In genomic region chr5:157610990-157611389, GRCh38 we compare ENCODE assay signal across 19 cellular contexts. TPM values are rescaled to one million over a fixed set of nuclear protein-coding genes. Genes with fewer than 3 reads are reported as not detected.
DNase-seq lines count a peak whose midpoint lies in the region; ATAC-seq and TF ChIP-seq lines count a peak whose summit lies in the region.
"Had no signal": no experiment of that assay in that cellular context is flagged by ENCODE, and none has a peak within 500 bp of the region (broad histone marks: within the 10 kb centered on the region; RNA-seq: fewer than 3 reads in every experiment).

No MANE protein-coding gene starts in this region.

- H2BK5ac ChIP-seq in neuronal stem cell (ENCODE audit: low read length): no peak overlapping the region

- H2AFZ ChIP-seq in neuronal stem cell (ENCODE audit: low read length) (peak overlapping the region; percentile 15), SK-N-SH (ENCODE audit: low read depth) (no peak overlapping the region)
- H2AFZ ChIP-seq: GM23248 had no signal

- H3K4me3 Mint-ChIP-seq in activated T-cell treated with anti-CD3 and anti-CD28 coated beads, Interleukin-2, amount 50 U/mL, for 72 hours: peak overlapping the region in 1 of 2 donors; percentile 48
- no peak overlapping the region for H3K4me3 Mint-ChIP-seq in activated T-cell treated with anti-CD3 and anti-CD28 coated beads, Interleukin-2, amount 50 U/mL, for 4 hours
- no peak overlapping the region for H3K4me3 Mint-ChIP-seq in activated T-helper 1 cell treated with anti-CD3 and anti-CD28 coated beads, Interleukin-12 subunit alpha, Interleukin-12 subunit beta, Interleukin-2, Interleukin-4 antibody, amounts not matched to agents 30 ng/mL and 10 ng/mL and 1 ng/mL, durations not matched to agents 14 hours and 24 hours and 36 hours
- no peak overlapping the region for H3K4me3 Mint-ChIP-seq in immature natural killer cell
- H3K4me3 Mint-ChIP-seq: activated CD8-positive, alpha-beta T cell treated with anti-CD3 and anti-CD28 coated beads, Interleukin-2, amount 10 ng/mL, durations not matched to agents 7 days and 5 days; CD4-positive, alpha-beta T cell had no signal

- intact Hi-C loops in activated T-helper 1 cell treated with anti-CD3 and anti-CD28 coated beads, Interleukin-12 subunit alpha, Interleukin-12 subunit beta, Interleukin-2, Interleukin-4 antibody, amounts not matched to agents 30 ng/mL and 10 ng/mL and 1 ng/mL, durations not matched to agents 14 hours and 24 hours and 36 hours (cut with micrococcal nuclease): loop anchor here (1.0 kb wide), 3 partner anchors 8 to 29 kb away; no protein-coding TSS in a partner anchor

- no peak overlapping the region for H2BK120ac ChIP-seq in neuronal stem cell (ENCODE audit: low read depth, low read length)

- H2BK12ac ChIP-seq in neuronal stem cell (ENCODE audit: low read length): no peak overlapping the region

- H3K36me3 ChIP-seq in neuronal stem cell (replicated peaks in 1 of 2; ENCODE audit: control insufficient read depth in 2 of 2, insufficient read depth in 2 of 2, low read length in 2 of 2) (no peaks in the 10 kb centered on the region), SK-N-SH (replicated peaks in 1 of 2; ENCODE audit: control insufficient read depth in 1 of 2, insufficient read depth in 2 of 2, low read length in 1 of 2) (no peaks in the 10 kb centered on the region)
- H3K36me3 ChIP-seq: lower lobe of right lung had no signal

- H2BK15ac ChIP-seq in neuronal stem cell (ENCODE audit: low read length): no peak overlapping the region

- no peak overlapping the region for H2AK5ac ChIP-seq in neuronal stem cell (ENCODE audit: low read depth, low read length)

- no peak overlapping the region for H3K14ac ChIP-seq in neuronal stem cell (ENCODE audit: low read length)

- H3K9ac ChIP-seq in neuronal stem cell (ENCODE audit: low read depth, low read length, poor library complexity) (no peak overlapping the region), SK-N-SH (no peak overlapping the region)
- H3K9ac ChIP-seq: GM23248 had no signal

- peaks cover 5 to 7% of the 10 kb centered on the region in 2 donors for H3K4me1 ChIP-seq in neuronal stem cell (ENCODE audit: control insufficient read depth in 2 of 2, insufficient read depth in 1 of 2, low read depth in 1 of 2, low read length in 2 of 2)
- peaks cover 0 to 18% of the 10 kb centered on the region in 2 experiments; a peak in 2 of 4 replicates for H3K4me1 ChIP-seq in SK-N-SH (ENCODE audit: control insufficient read depth in 1 of 2, insufficient read depth in 2 of 2, low read depth in 1 of 2, low read length in 1 of 2)
- H3K4me1 ChIP-seq: lower lobe of right lung had no signal

- H3K27ac ChIP-seq in neuronal stem cell (replicated peaks; ENCODE audit: low read length): no peak overlapping the region
- no peak overlapping the region for H3K27ac ChIP-seq in SK-N-SH (ENCODE audit: low read depth in 2 of 2, low read length in 1 of 2)
- H3K27ac ChIP-seq: GM23248, lower lobe of right lung had no signal

- TF ChIP-seq RAD21 in SK-N-SH (IDR thresholded peaks at IDR 0.05; ENCODE audit: low read length): no peak

- H3K27ac Mint-ChIP-seq in activated T-cell treated with anti-CD3 and anti-CD28 coated beads, Interleukin-2, amount 50 U/mL, for 72 hours: peak overlapping the region; percentile 8
- H3K27ac Mint-ChIP-seq in activated T-helper 1 cell treated with anti-CD3 and anti-CD28 coated beads, Interleukin-12 subunit alpha, Interleukin-12 subunit beta, Interleukin-2, Interleukin-4 antibody, amounts not matched to agents 30 ng/mL and 10 ng/mL and 1 ng/mL, durations not matched to agents 14 hours and 24 hours and 36 hours: peak overlapping the region; percentile 55
- no peak overlapping the region for H3K27ac Mint-ChIP-seq in immature natural killer cell
- H3K27ac Mint-ChIP-seq: activated CD8-positive, alpha-beta T cell treated with anti-CD3 and anti-CD28 coated beads, Interleukin-2, amount 10 ng/mL, durations not matched to agents 7 days and 5 days; CD4-positive, alpha-beta T cell had no signal

- peaks cover 17% of the 10 kb centered on the region for H3F3A ChIP-seq in SK-N-SH (replicated peaks; ENCODE audit: insufficient read depth)

- no peaks in the 10 kb centered on the region for H3K9me3 Mint-ChIP-seq in activated T-cell treated with anti-CD3 and anti-CD28 coated beads, Interleukin-2, amount 50 U/mL, for 72 hours
- no peaks in the 10 kb centered on the region for H3K9me3 Mint-ChIP-seq in activated T-cell treated with anti-CD3 and anti-CD28 coated beads, Interleukin-2, amount 50 U/mL, for 4 hours
- no peaks in the 10 kb centered on the region for H3K9me3 Mint-ChIP-seq in activated T-helper 1 cell treated with anti-CD3 and anti-CD28 coated beads, Interleukin-12 subunit alpha, Interleukin-12 subunit beta, Interleukin-2, Interleukin-4 antibody, amounts not matched to agents 30 ng/mL and 10 ng/mL and 1 ng/mL, durations not matched to agents 14 hours and 24 hours and 36 hours
- H3K9me3 Mint-ChIP-seq in immature natural killer cell: no peaks in the 10 kb centered on the region
- H3K9me3 Mint-ChIP-seq: CD4-positive, alpha-beta T cell had no signal

- H3K36me3 Mint-ChIP-seq in activated T-cell treated with anti-CD3 and anti-CD28 coated beads, Interleukin-2, amount 50 U/mL, for 72 hours (ENCODE audit: insufficient read depth in 2 of 2): peaks cover 0 to 1% of the 10 kb centered on the region in 2 donors
- no peaks in the 10 kb centered on the region for H3K36me3 Mint-ChIP-seq in activated T-cell treated with anti-CD3 and anti-CD28 coated beads, Interleukin-2, amount 50 U/mL, for 4 hours (ENCODE audit: insufficient read depth)
- H3K36me3 Mint-ChIP-seq in activated T-helper 1 cell treated with anti-CD3 and anti-CD28 coated beads, Interleukin-12 subunit alpha, Interleukin-12 subunit beta, Interleukin-2, Interleukin-4 antibody, amounts not matched to agents 30 ng/mL and 10 ng/mL and 1 ng/mL, durations not matched to agents 14 hours and 24 hours and 36 hours (ENCODE audit: low read depth): peaks cover 6% of the 10 kb centered on the region
- no peaks in the 10 kb centered on the region for H3K36me3 Mint-ChIP-seq in immature natural killer cell

- CTCF ChIA-PET in SK-N-SH (lab: Yijun Ruan, JAX): no interaction called here

- no peak overlapping the region for H3K4me3 ChIP-seq in neuronal stem cell (ENCODE audit: low read length in 2 of 2)
- no peak overlapping the region for H3K4me3 ChIP-seq in SK-N-SH (ENCODE audit: low read depth in 2 of 2, low read length in 1 of 2)
- H3K4me3 ChIP-seq: GM23248, lower lobe of right lung had no signal

- no peaks in the 10 kb centered on the region for H3K9me2 ChIP-seq in SK-N-SH

- no CpG with 5 or more reads among the region's 5 CpGs for WGBS in neuronal stem cell (ENCODE audit: extremely low coverage in 2 of 2, insufficient read length in 2 of 2, insufficient replicate concordance in 1 of 2), 2 donors
- 90% methylated on average over 5 of the region's 5 CpGs for WGBS in SK-N-SH (ENCODE audit: low lambda C conversion rate)

- no peak for TF ChIP-seq CTCF in SK-N-SH (IDR thresholded peaks at IDR 0.05)

- H3K79me2 ChIP-seq in SK-N-SH (ENCODE audit: insufficient read depth): no peaks in the 10 kb centered on the region

- H4K20me1 ChIP-seq in SK-N-SH (ENCODE audit: insufficient read depth): no peaks in the 10 kb centered on the region

- H3K4me2 ChIP-seq in neuronal stem cell (ENCODE audit: insufficient read depth, low read length, poor library complexity, severe bottlenecking) (no peak overlapping the region), SK-N-SH (no peak overlapping the region)

- peaks cover 65% of the 10 kb centered on the region for H3K4me1 Mint-ChIP-seq in activated T-cell treated with anti-CD3 and anti-CD28 coated beads, Interleukin-2, amount 50 U/mL, for 72 hours (ENCODE audit: low read depth)
- peaks cover 60% of the 10 kb centered on the region for H3K4me1 Mint-ChIP-seq in activated T-cell treated with anti-CD3 and anti-CD28 coated beads, Interleukin-2, amount 50 U/mL, for 4 hours (ENCODE audit: low read depth)
- peaks cover 73% of the 10 kb centered on the region for H3K4me1 Mint-ChIP-seq in activated T-helper 1 cell treated with anti-CD3 and anti-CD28 coated beads, Interleukin-12 subunit alpha, Interleukin-12 subunit beta, Interleukin-2, Interleukin-4 antibody, amounts not matched to agents 30 ng/mL and 10 ng/mL and 1 ng/mL, durations not matched to agents 14 hours and 24 hours and 36 hours (ENCODE audit: low read depth)
- peaks cover 27 to 54% of the 10 kb centered on the region in 2 donors for H3K4me1 Mint-ChIP-seq in immature natural killer cell

- ATAC-seq in activated T-cell treated with anti-CD3 and anti-CD28 coated beads, Interleukin-2, amount 50 U/mL, for 72 hours (replicated peaks in 1 of 2): no peak
- ATAC-seq in activated T-cell treated with anti-CD3 and anti-CD28 coated beads, Interleukin-2, amount 50 U/mL, for 4 hours: no peak
- peak; percentile 6 for ATAC-seq in HG03342 (IDR thresholded peaks at IDR 0.05; ENCODE audit: unreplicated experiment)
- ATAC-seq: activated CD8-positive, alpha-beta T cell treated with anti-CD3 and anti-CD28 coated beads, Interleukin-2, amount 10 ng/mL, durations not matched to agents 7 days and 5 days; lower lobe of right lung had no signal

- H4K8ac ChIP-seq in neuronal stem cell (ENCODE audit: low read depth, low read length): no peak overlapping the region

- no peak overlapping the region for H3K4ac ChIP-seq in neuronal stem cell (ENCODE audit: low read length)

- no peak for TF ChIP-seq EP300 in SK-N-SH (IDR thresholded peaks at IDR 0.05; ENCODE audit: borderline replicate concordance in 1 of 2, low read depth in 1 of 2, low read length in 1 of 2)

- peaks cover 0 to 3% of the 10 kb centered on the region in 2 donors for H3K9me3 ChIP-seq in neuronal stem cell (replicated peaks in 1 of 2; ENCODE audit: control insufficient read depth in 2 of 2, insufficient read depth in 1 of 2, low read depth in 1 of 2, low read length in 2 of 2)
- H3K9me3 ChIP-seq in SK-N-SH: no peaks in the 10 kb centered on the region
- H3K9me3 ChIP-seq: lower lobe of right lung had no signal

- no peak overlapping the region for H4K91ac ChIP-seq in neuronal stem cell (ENCODE audit: low read depth, low read length, poor library complexity)

- no peaks in the 10 kb centered on the region for H3K27me3 Mint-ChIP-seq in activated T-cell treated with anti-CD3 and anti-CD28 coated beads, Interleukin-2, amount 50 U/mL, for 72 hours (ENCODE audit: low read depth)
- H3K27me3 Mint-ChIP-seq in activated T-cell treated with anti-CD3 and anti-CD28 coated beads, Interleukin-2, amount 50 U/mL, for 4 hours (ENCODE audit: low read depth): no peaks in the 10 kb centered on the region
- H3K27me3 Mint-ChIP-seq in activated T-helper 1 cell treated with anti-CD3 and anti-CD28 coated beads, Interleukin-12 subunit alpha, Interleukin-12 subunit beta, Interleukin-2, Interleukin-4 antibody, amounts not matched to agents 30 ng/mL and 10 ng/mL and 1 ng/mL, durations not matched to agents 14 hours and 24 hours and 36 hours (ENCODE audit: insufficient read depth): no peaks in the 10 kb centered on the region
- H3K27me3 Mint-ChIP-seq in immature natural killer cell (ENCODE audit: low read depth in 3 of 3): peaks cover 0 to 3% (median 0%) of the 10 kb centered on the region in 3 donors
- H3K27me3 Mint-ChIP-seq: CD4-positive, alpha-beta T cell had no signal

- no peak overlapping the region for H3K18ac ChIP-seq in neuronal stem cell (ENCODE audit: low read length)

- POLR2A ChIA-PET in SK-N-SH (lab: Yijun Ruan, JAX): no interaction called here

- H3K79me1 ChIP-seq in neuronal stem cell (ENCODE audit: low read depth, low read length): no peaks in the 10 kb centered on the region

- DNase-seq in activated T-cell treated with anti-CD3 and anti-CD28 coated beads, Interleukin-2, amount 50 U/mL, for 72 hours: no peak
- no peak for DNase-seq in activated T-cell treated with anti-CD3 and anti-CD28 coated beads, Interleukin-2, amount 50 U/mL, for 4 hours
- no peak for DNase-seq in activated T-helper 1 cell treated with anti-CD3 and anti-CD28 coated beads, Interleukin-12 subunit alpha, Interleukin-12 subunit beta, Interleukin-2, Interleukin-4 antibody, amounts not matched to agents 30 ng/mL and 10 ng/mL and 1 ng/mL, durations not matched to agents 14 hours and 24 hours and 36 hours (ENCODE audit: low spot score)
- DNase-seq in neuronal stem cell (ENCODE audit: low spot score) (no peak), immature natural killer cell (no peak), SK-N-SH (no peak)
- no peak for DNase-seq in activated CD8-positive, alpha-beta memory T cell treated with anti-CD3 and anti-CD28 coated beads for 24 hours
- DNase-seq: activated CD8-positive, alpha-beta T cell treated with anti-CD3 and anti-CD28 coated beads, Interleukin-2, amount 10 ng/mL, durations not matched to agents 7 days and 5 days; activated gamma-delta T cell treated with Interleukin-2 at 50 U/mL for 16 hours; CD4-positive, alpha-beta T cell; DMS79 treated with DMSO at 0.1 percent for 48 hours; GM23248; lower lobe of right lung; NCI-H187; NCI-H446 treated with DMSO at 0.1 percent for 48 hours; stimulated activated CD4-positive, alpha-beta T cell treated with anti-CD3 and anti-CD28 coated beads, Interleukin-15, amount 100 ng/mL, for 24 hours had no signal

- H3K27me3 ChIP-seq in neuronal stem cell (ENCODE audit: control insufficient read depth in 3 of 3, insufficient read depth in 3 of 3, low read depth in 1 of 3, low read length in 3 of 3) (peaks cover 0 to 7% (median 0%) of the 10 kb centered on the region in 3 experiments), SK-N-SH (ENCODE audit: insufficient read depth) (no peaks in the 10 kb centered on the region)

- no peak overlapping the region for H3K23ac ChIP-seq in neuronal stem cell (ENCODE audit: low read depth, low read length, poor library complexity)

RNA-seq across cellular contexts. Expression of gene ADAM19, which starts 35.4 kb away (rescaled TPM):
- total RNA-seq in activated T-cell treated with anti-CD3 and anti-CD28 coated beads, Interleukin-2, amount 50 U/mL, for 72 hours: 100 to 1,000 TPM in 1 of 2 donors, 10 to 100 TPM in 1; 50.2 to 127 TPM
- 10 to 100 TPM; 37.9 to 54.9 (median 49.2) TPM for total RNA-seq in activated T-cell treated with anti-CD3 and anti-CD28 coated beads, Interleukin-2, amount 50 U/mL, for 4 hours
- 341 and 348 TPM in 2 replicates for total RNA-seq in activated T-helper 1 cell treated with anti-CD3 and anti-CD28 coated beads, Interleukin-12 subunit alpha, Interleukin-12 subunit beta, Interleukin-2, Interleukin-4 antibody, amounts not matched to agents 30 ng/mL and 10 ng/mL and 1 ng/mL, durations not matched to agents 14 hours and 24 hours and 36 hours
- polyA plus RNA-seq in neuronal stem cell (2013, experiment 1 of 2): 13.3 TPM
- polyA plus RNA-seq in neuronal stem cell (2013, experiment 2 of 2): 13.9 TPM
- polyA plus RNA-seq in immature natural killer cell (under 1 TPM in 2 of 3 donors, not detected in 1; 0.03 to 0.10 TPM), SK-N-SH (2012; rRNA removed) (43.1 and 46.9 TPM in 2 replicates)
- 33.7 and 41.3 TPM in 2 replicates for polyA plus RNA-seq in SK-N-SH (2012; cell fraction: cytosol; rRNA removed)
- 61.7 and 79.6 TPM in 2 replicates for polyA plus RNA-seq in SK-N-SH (2012; cell fraction: nucleus; rRNA removed)

RNA-seq across cellular contexts. Expression of gene SOX30, which starts 41.2 kb away (rescaled TPM):
- total RNA-seq in activated T-cell treated with anti-CD3 and anti-CD28 coated beads, Interleukin-2, amount 50 U/mL, for 72 hours: 1 to 10 TPM in 1 of 2 donors, under 1 TPM in 1; 0.34 to 2.0 TPM
- total RNA-seq in activated T-cell treated with anti-CD3 and anti-CD28 coated beads, Interleukin-2, amount 50 U/mL, for 4 hours: under 1 TPM in 1 of 3 donors, not detected in 2; 0.08 TPM
- total RNA-seq in activated T-helper 1 cell treated with anti-CD3 and anti-CD28 coated beads, Interleukin-12 subunit alpha, Interleukin-12 subunit beta, Interleukin-2, Interleukin-4 antibody, amounts not matched to agents 30 ng/mL and 10 ng/mL and 1 ng/mL, durations not matched to agents 14 hours and 24 hours and 36 hours: 0.12 and 0.29 TPM in 2 replicates
- polyA plus RNA-seq in neuronal stem cell (2013, experiment 1 of 2): 0.29 TPM
- 0.32 TPM for polyA plus RNA-seq in neuronal stem cell (2013, experiment 2 of 2)
- under 1 TPM; 0.07 to 0.35 (median 0.11) TPM for polyA plus RNA-seq in immature natural killer cell
- 0.10 and 0.13 TPM in 2 replicates for polyA plus RNA-seq in SK-N-SH (2012; rRNA removed)
- 0.14 TPM in 2 replicates for polyA plus RNA-seq in SK-N-SH (2012; cell fraction: cytosol; rRNA removed)
- 0.07 and 0.11 TPM in 2 replicates for polyA plus RNA-seq in SK-N-SH (2012; cell fraction: nucleus; rRNA removed)
- total RNA-seq: CD4-positive, alpha-beta T cell; glomerular endothelial cell; GM23248; lower lobe of right lung had no signal
- polyA plus RNA-seq: neural cell had no signal

Comparison
In these comparisons a context has a peak if more than half of its experiments do, and no peak if none do; other contexts are left out.
1. H3K27ac Mint-ChIP-seq: peak in activated T-cell treated with anti-CD3 and anti-CD28 coated beads, Interleukin-2, amount 50 U/mL, for 72 hours (single experiment) and activated T-helper 1 cell treated with anti-CD3 and anti-CD28 coated beads, Interleukin-12 subunit alpha, Interleukin-12 subunit beta, Interleukin-2, Interleukin-4 antibody, amounts not matched to agents 30 ng/mL and 10 ng/mL and 1 ng/mL, durations not matched to agents 14 hours and 24 hours and 36 hours (single experiment); none in immature natural killer cell (0 of 6).